Comparison of ENCODE assay signal across 11 cellular contexts in genomic region chr15:36882487-36883108, GRCh38.
A peak's percentile ranks its signal among the peaks of the same experiment; 100 is the strongest.
DNase-seq lines count a peak whose midpoint lies in the region; ATAC-seq and TF ChIP-seq lines count a peak whose summit lies in the region.
"Had no signal": no experiment of that assay in that cellular context is flagged by ENCODE, and none has a peak within 500 bp of the region (broad histone marks: within the 10 kb centered on the region; RNA-seq: fewer than 3 reads in every experiment).

No MANE protein-coding gene starts in this region.

- no peak overlapping the region for H4K5ac ChIP-seq in IMR-90 (ENCODE audit: low read depth, low read length)

- TF ChIP-seq POLR2A in IMR-90 (IDR thresholded peaks at IDR 0.05; ENCODE audit: low read depth, low read length), result no peak
- TF ChIP-seq POLR2A in esophagus squamous epithelium (IDR thresholded peaks at IDR 0.05), result no peak

- peak overlapping the region; percentile 76 to 86 (median 78) for H3K4me3 Mint-ChIP-seq in nephron
- H3K4me3 Mint-ChIP-seq: activated naive CD4-positive, alpha-beta T cell treated with anti-CD3 and anti-CD28 coated beads, Interleukin-2, amount 50 U/mL, for 24 hours had no signal

- H2BK5ac ChIP-seq in IMR-90 (ENCODE audit: low read depth, low read length, poor library complexity, severe bottlenecking), result no peak overlapping the region

- 0 out of 2 replicates have a peak overlapping the region, but pooled peaks have one; percentile 0 for H3K4ac ChIP-seq in IMR-90 (ENCODE audit: low read depth, low read length)

- H3K36me3 ChIP-seq in ACC112 (ENCODE audit: insufficient read depth, low read length) (no peaks in the 10 kb centered on the region), IMR-90 (ENCODE audit: control insufficient read depth, insufficient read depth, low read length) (no peaks in the 10 kb centered on the region), esophagus squamous epithelium (no peaks in the 10 kb centered on the region)
- H3K36me3 ChIP-seq: BLaER1 had no signal

- H4K20me1 ChIP-seq in IMR-90 (ENCODE audit: insufficient read depth, low read length), result no peaks in the 10 kb centered on the region
- H4K20me1 ChIP-seq: BLaER1 had no signal

- H3K27me3 Mint-ChIP-seq in nephron (ENCODE audit: low read depth), result peaks cover 100% of the 10 kb centered on the region

- H3K23ac ChIP-seq in IMR-90 (ENCODE audit: low read depth, low read length), result 0 out of 2 replicates have a peak overlapping the region, but pooled peaks have one; percentile 31

- BruUV-seq in IMR-90 (replicated peaks; lab: Mats Ljungman, UMichigan), result no TSS peak

- no peak overlapping the region for H3K14ac ChIP-seq in IMR-90 (replicated peaks; ENCODE audit: low read depth, low read length)

- DNase-seq in IMR-90 (no peak), esophagus squamous epithelium (lab: John Stamatoyannopoulos, UW) (no peak), CD1c-positive myeloid dendritic cell (ENCODE audit: extremely low spot score) (no peak), NCI-H2081 (lab: John Stamatoyannopoulos, UW) (no peak), NCI-H2227 treated with DMSO at 0.1 percent for 48 hours (lab: John Stamatoyannopoulos, UW) (no peak)
- no peak for DNase-seq in activated naive CD4-positive, alpha-beta T cell (lab: John Stamatoyannopoulos, UW)
- DNase-seq: stimulated activated CD4-positive, alpha-beta T cell treated with anti-CD3 and anti-CD28 coated beads, Interleukin-4, amount 100 ng/mL, for 1 hour had no signal

- H4K8ac ChIP-seq in IMR-90 (ENCODE audit: low read depth in 2 of 2, low read length in 2 of 2), result no peak overlapping the region

- H3K36me3 Mint-ChIP-seq in nephron (ENCODE audit: low read depth), result no peaks in the 10 kb centered on the region

- CTCF ChIA-PET in IMR-90 (lab: Yijun Ruan, JAX), result interaction anchor here (0.6 to 1.8 kb wide), 5 partner anchors 39 to 381 kb away, joined by 3 to 12 read pairs (median 4); no protein-coding TSS in a partner anchor

- H2AFZ ChIP-seq in ACC112 (ENCODE audit: low read length, unreplicated experiment) (peak overlapping the region; percentile 26), IMR-90 (replicated peaks; ENCODE audit: low read length, poor library complexity) (peak overlapping the region; percentile 16)

- 25% methylated on average over 13 of the region's 26 CpGs; no CpG with 5 or more reads in 1 of the 2 experiments for WGBS in IMR-90 (ENCODE audit: extremely low coverage in 2 of 2, insufficient read length in 1 of 2), 2 experiments
- 22 to 42% methylated on average over 21 to 23 of the region's 26 CpGs for WGBS in esophagus squamous epithelium, 2 donors

- no peaks in the 10 kb centered on the region for H3K79me2 ChIP-seq in ACC112 (ENCODE audit: control insufficient read depth, insufficient read depth, low read length, unreplicated experiment)

- no peak overlapping the region for H3K9ac ChIP-seq in IMR-90 (ENCODE audit: low read depth, low read length)
- H3K9ac ChIP-seq: BLaER1 had no signal

- peaks cover 72% of the 10 kb centered on the region for H3K4me1 Mint-ChIP-seq in nephron

- H3K4me1 ChIP-seq in ACC112 (ENCODE audit: control insufficient read depth, insufficient read depth, low read length, unreplicated experiment) (peaks cover 5% of the 10 kb centered on the region), IMR-90 (ENCODE audit: control insufficient read depth, insufficient read depth, low read length) (no peaks in the 10 kb centered on the region; the same call in 1 of the 2 replicates), esophagus squamous epithelium (peaks cover 0 to 42% (median 9%) of the 10 kb centered on the region in 3 donors)
- H3K4me1 ChIP-seq: BLaER1 had no signal

- POLR2A ChIA-PET in IMR-90 (lab: Charles Lee; ENCODE audit: unreplicated experiment), result no interaction called here

- peak overlapping the region; percentile 72 for H3K4me3 ChIP-seq in ACC112 (ENCODE audit: low read depth, low read length)
- H3K4me3 ChIP-seq in IMR-90 (ENCODE audit: insufficient read depth, low read depth, low read length), result peak overlapping the region; percentile 45
- peak overlapping the region in 3 of 4 donors; percentile 21 to 54 (median 21) for H3K4me3 ChIP-seq in esophagus squamous epithelium
- H3K4me3 ChIP-seq: BLaER1 had no signal

- H3K9me3 ChIP-seq in IMR-90 (ENCODE audit: control insufficient read depth, insufficient read depth, low read length) (peaks cover 2% of the 10 kb centered on the region; the same call in 1 of the 2 replicates), esophagus squamous epithelium (no peaks in the 10 kb centered on the region)

- no peak for TF ChIP-seq CTCF in IMR-90 (conservative IDR thresholded peaks at IDR 0.05; ENCODE audit: low read depth, low read length)
- no peak for TF ChIP-seq CTCF in esophagus squamous epithelium (IDR thresholded peaks at IDR 0.05)
- TF ChIP-seq CTCF in nephron (IDR thresholded peaks at IDR 0.05; ENCODE audit: unreplicated experiment in 3 of 3), result no peak

- no peak overlapping the region for H2BK15ac ChIP-seq in IMR-90 (ENCODE audit: low read depth, low read length)

- H3K27ac Mint-ChIP-seq in nephron, result peak overlapping the region; percentile 81 to 98 (median 94)
- H3K27ac Mint-ChIP-seq: activated naive CD4-positive, alpha-beta T cell treated with anti-CD3 and anti-CD28 coated beads, Interleukin-2, amount 50 U/mL, for 24 hours had no signal

- peak overlapping the region; percentile 16 for H2BK120ac ChIP-seq in IMR-90 (ENCODE audit: low read depth, low read length)

- H2AK9ac ChIP-seq in IMR-90 (replicated peaks; ENCODE audit: low read depth, low read length, poor library complexity), result no peak overlapping the region

- ATAC-seq in IMR-90 (ENCODE audit: low read depth), result no peak

- H3K9me1 ChIP-seq in IMR-90 (ENCODE audit: insufficient read depth, low read length), result no peaks in the 10 kb centered on the region

- in situ Hi-C loops in IMR-90 (cut with MboI; ENCODE audit: low sequenced_read_pairs), result loop anchor here (10.0 to 25.0 kb wide), 2 partner anchors 242 to 1005 kb away; no protein-coding TSS in a partner anchor

- H3K27ac ChIP-seq in ACC112 (ENCODE audit: low read depth, low read length) (no peak overlapping the region), IMR-90 (ENCODE audit: insufficient read depth, low read length) (no peak overlapping the region), esophagus squamous epithelium (no peak overlapping the region)
- H3K27ac ChIP-seq: BLaER1 had no signal

- peak overlapping the region; percentile 96 for H3K4me2 ChIP-seq in IMR-90 (ENCODE audit: low read depth, low read length)
- H3K4me2 ChIP-seq: BLaER1 had no signal

- no peak overlapping the region for H2AK5ac ChIP-seq in IMR-90 (ENCODE audit: low read depth, low read length)

- no peak overlapping the region; the same call in 1 of the 2 replicates for H3K18ac ChIP-seq in IMR-90 (ENCODE audit: low read depth, low read length)

- no peak for TF ChIP-seq RAD21 in IMR-90 (IDR thresholded peaks at IDR 0.05; ENCODE audit: low read length)

- peaks cover 54% of the 10 kb centered on the region for H3K27me3 ChIP-seq in ACC112 (ENCODE audit: insufficient read depth, low read length)
- H3K27me3 ChIP-seq in IMR-90 (ENCODE audit: control insufficient read depth, insufficient read depth, low read length), result peaks cover 24% of the 10 kb centered on the region
- peaks cover 0 to 98% (median 8%) of the 10 kb centered on the region in 4 donors for H3K27me3 ChIP-seq in esophagus squamous epithelium

- no peaks in the 10 kb centered on the region; a peak in 1 of 4 replicates for H3K79me1 ChIP-seq in IMR-90 (ENCODE audit: low read depth in 1 of 2, low read length in 2 of 2)

- no peak overlapping the region for H4K91ac ChIP-seq in IMR-90 (ENCODE audit: insufficient read depth, low read depth, low read length)

- H3K9me3 Mint-ChIP-seq in nephron, result no peaks in the 10 kb centered on the region

- H2BK20ac ChIP-seq in IMR-90 (ENCODE audit: low read depth, low read length), result no peak overlapping the region

- dilution Hi-C loops in IMR-90 (cut with HindIII; ENCODE audit: low sequenced_read_pairs, unreplicated experiment), result no loop called here

- no peak overlapping the region for H3K56ac ChIP-seq in IMR-90 (ENCODE audit: extremely low read depth, insufficient read depth, low read length)

- intact Hi-C loops in IMR-90 (cut with micrococcal nuclease) (loop anchor here (1.0 to 10.0 kb wide), 7 partner anchors 218 to 1365 kb away; partner anchors contain the start of gene MEIS2), esophagus squamous epithelium (cut with DNase I) (loop anchor here (5.0 kb wide), 1 partner anchor 230 kb away; no protein-coding TSS in a partner anchor)

TF ChIP-seq in IMR-90, 13 proteins besides CTCF, POLR2A, EP300 and RAD21 (continues in another document):
- TF ChIP-seq NFE2L2 (IDR thresholded peaks at IDR 0.05; ENCODE audit: low read depth, low read length), result no peak
- TF ChIP-seq MXI1 (IDR thresholded peaks at IDR 0.05; ENCODE audit: borderline replicate concordance, low read depth, low read length), result no peak
- TF ChIP-seq CEBPB (IDR thresholded peaks at IDR 0.05; ENCODE audit: low read depth, low read length), result no peak
- no peak for TF ChIP-seq SMC3 (IDR thresholded peaks at IDR 0.05; ENCODE audit: low read depth, low read length)
- no peak for TF ChIP-seq RCOR1 (IDR thresholded peaks at IDR 0.05; ENCODE audit: insufficient replicate concordance, low read length)
- TF ChIP-seq USF2 (IDR thresholded peaks at IDR 0.05; ENCODE audit: low read depth, low read length), result no peak
- no peak for TF ChIP-seq MAZ (IDR thresholded peaks at IDR 0.05; ENCODE audit: borderline replicate concordance, low read depth, low read length)
- TF ChIP-seq CHD1 (IDR thresholded peaks at IDR 0.05; ENCODE audit: low read depth, low read length), result no peak
- TF ChIP-seq RFX5 (IDR thresholded peaks at IDR 0.05; ENCODE audit: low read depth, low read length), result no peak
- TF ChIP-seq, protein P1, sequence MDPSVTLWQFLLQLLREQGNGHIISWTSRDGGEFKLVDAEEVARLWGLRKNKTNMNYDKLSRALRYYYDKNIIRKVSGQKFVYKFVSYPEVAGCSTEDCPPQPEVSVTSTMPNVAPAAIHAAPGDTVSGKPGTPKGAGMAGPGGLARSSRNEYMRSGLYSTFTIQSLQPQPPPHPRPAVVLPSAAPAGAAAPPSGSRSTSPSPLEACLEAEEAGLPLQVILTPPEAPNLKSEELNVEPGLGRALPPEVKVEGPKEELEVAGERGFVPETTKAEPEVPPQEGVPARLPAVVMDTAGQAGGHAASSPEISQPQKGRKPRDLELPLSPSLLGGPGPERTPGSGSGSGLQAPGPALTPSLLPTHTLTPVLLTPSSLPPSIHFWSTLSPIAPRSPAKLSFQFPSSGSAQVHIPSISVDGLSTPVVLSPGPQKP (IDR thresholded peaks at IDR 0.05; ENCODE audit: borderline replicate concordance, low read depth, low read length), result no peak
- no peak for TF ChIP-seq BHLHE40 (IDR thresholded peaks at IDR 0.05; ENCODE audit: low read depth, low read length)
- TF ChIP-seq MAFK (IDR thresholded peaks at IDR 0.05; ENCODE audit: low read depth, low read length), result no peak

Comparison
In these comparisons a context has a peak if more than half of its experiments do, and no peak if none do; other contexts are left out.
1. H3K4me3 ChIP-seq: peak in every context shown above with its lines; median percentile 72 in ACC112; 45 in IMR-90; 21 in esophagus squamous epithelium.